Comparison of ENCODE assay signal across 12 cellular contexts in the genomic region with DNA sequence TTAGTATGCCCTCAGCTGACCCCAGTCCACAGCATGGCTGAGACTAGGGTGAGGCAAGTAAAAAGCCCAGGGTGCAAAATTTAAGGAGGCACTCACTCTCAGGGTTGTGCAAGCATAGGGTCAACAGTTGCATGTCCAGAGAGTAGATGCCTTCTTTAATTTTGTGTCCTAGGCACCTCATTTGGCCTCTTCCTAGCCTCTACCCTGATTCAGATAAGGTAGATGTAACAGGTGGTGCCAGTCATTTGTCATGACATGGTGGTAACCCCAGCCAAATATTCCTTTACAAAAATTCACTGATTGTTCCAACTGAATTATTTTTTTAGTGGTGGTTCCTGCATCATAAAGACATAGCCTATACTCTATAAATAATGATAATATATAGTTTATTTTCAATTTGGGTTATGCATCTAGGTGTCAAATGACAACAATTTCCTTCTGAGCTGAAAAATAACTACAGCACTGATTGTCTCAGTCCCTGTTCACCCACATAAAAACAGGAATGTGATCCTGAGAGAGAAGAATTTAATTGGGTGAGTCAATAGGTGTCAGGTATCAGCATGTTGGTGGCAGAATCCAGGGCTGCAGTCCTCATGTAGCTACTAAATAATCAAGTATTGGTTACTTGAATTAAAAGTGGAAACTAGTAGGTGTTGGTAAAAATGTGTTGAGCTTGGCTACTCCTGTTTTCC. TPM values are rescaled to one million over a fixed set of nuclear protein-coding genes. Genes with fewer than 3 reads are reported as not detected.
DNase-seq lines count a peak whose midpoint lies in the region; FAIRE-seq and TF ChIP-seq lines count a peak whose summit lies in the region.
"Had no signal": no experiment of that assay in that cellular context is flagged by ENCODE, and none has a peak within 500 bp of the region (broad histone marks: within the 10 kb centered on the region; RNA-seq: fewer than 3 reads in every experiment).

No MANE protein-coding gene starts in this region.

- H3K4me3 Mint-ChIP-seq in endothelial cell (ENCODE audit: unreplicated experiment), result no peak overlapping the region
- H3K4me3 Mint-ChIP-seq: activated T-cell treated with anti-CD3 and anti-CD28 coated beads, Interleukin-2, amount 50 U/mL, for 72 hours had no signal

- H2BK12ac ChIP-seq in H1 (ENCODE audit: low read depth, low read length), result peak overlapping the region; percentile 30; the same call in 1 of the 2 replicates

- H3K4me3 ChIP-seq in H1 (ENCODE audit: extremely low read depth in 1 of 4, insufficient read depth in 2 of 4, low read depth in 3 of 4, low read length in 4 of 4) (no peak overlapping the region), skeletal muscle tissue (ENCODE audit: low read length in 3 of 3) (peak overlapping the region in 1 of 3 donors; percentile 1)
- H3K4me3 ChIP-seq: ovary had no signal

- H3K36me3 Mint-ChIP-seq in endothelial cell (ENCODE audit: low read depth, unreplicated experiment), result no peaks in the 10 kb centered on the region

- no peak overlapping the region for H2BK120ac ChIP-seq in H1 (replicated peaks; ENCODE audit: low read depth, low read length)

- no peak overlapping the region for H3K27ac Mint-ChIP-seq in endothelial cell (ENCODE audit: unreplicated experiment)
- H3K27ac Mint-ChIP-seq: activated T-cell treated with anti-CD3 and anti-CD28 coated beads, Interleukin-2, amount 50 U/mL, for 72 hours had no signal

- no peaks in the 10 kb centered on the region for H3K27me3 Mint-ChIP-seq in endothelial cell (ENCODE audit: unreplicated experiment)

- POLR2A ChIA-PET in H1 (lab: Charles Lee; ENCODE audit: partially characterized antibody), result interaction anchor here (0.7 to 1.4 kb wide), 2 partner anchors 45 to 82 kb away, joined by 3 to 5 read pairs; no protein-coding TSS in a partner anchor

- H3K18ac ChIP-seq in H1 (ENCODE audit: extremely low read depth, low read length), result no peak overlapping the region

- no peak overlapping the region for H2BK5ac ChIP-seq in H1 (ENCODE audit: low read depth, low read length)

- peaks cover 0 to 11% (median 5%) of the 10 kb centered on the region in 4 experiments; a peak in 5 of 7 replicates for H3K4me1 ChIP-seq in H1 (replicated peaks in 1 of 4; ENCODE audit: control insufficient read depth in 3 of 4, insufficient read depth in 4 of 4, low read length in 3 of 4)
- H3K4me1 ChIP-seq in skeletal muscle tissue (ENCODE audit: control insufficient read depth in 3 of 3, insufficient read depth in 3 of 3, low read length in 3 of 3), result peaks cover 16 to 31% (median 21%) of the 10 kb centered on the region in 3 donors

- DNase-seq in DMS53 (lab: John Stamatoyannopoulos, UW) (peak; percentile 33), DMS53 treated with DMSO at 0.1 percent for 48 hours (lab: John Stamatoyannopoulos, UW; ENCODE audit: unreplicated experiment) (no peak), NCI-H2107 treated with DMSO at 0.1 percent for 48 hours (lab: John Stamatoyannopoulos, UW; ENCODE audit: unreplicated experiment) (peak; percentile 98), H1 (ENCODE audit: low read depth in 1 of 2, low spot score in 2 of 2) (no peak), OCI-M1 (lab: John Stamatoyannopoulos, UW) (no peak), endothelial cell (ENCODE audit: low spot score) (no peak), pons (ENCODE audit: low spot score) (no peak)
- DNase-seq: activated T-cell treated with anti-CD3 and anti-CD28 coated beads, Interleukin-2, amount 50 U/mL, for 72 hours; ovary; Right ventricle myocardium superior had no signal

- no peaks in the 10 kb centered on the region for H4K20me1 ChIP-seq in H1 (replicated peaks in 1 of 2; ENCODE audit: control insufficient read depth in 1 of 2, insufficient read depth in 2 of 2, low read length in 2 of 2)

- H4K91ac ChIP-seq in H1 (replicated peaks; ENCODE audit: insufficient read length, low read length), result no peak overlapping the region

- no peak overlapping the region for H3K56ac ChIP-seq in H1 (replicated peaks; ENCODE audit: insufficient read length, low read depth, low read length)

- 0 out of 4 replicates have a peak overlapping the region, but pooled peaks of 1 of the 2 experiments have one; percentile 22 for H3K4me2 ChIP-seq in H1 (ENCODE audit: insufficient read depth in 1 of 2, low read depth in 2 of 2, low read length in 2 of 2)

- no peaks in the 10 kb centered on the region for H3K4me1 Mint-ChIP-seq in endothelial cell (ENCODE audit: unreplicated experiment)

- no peak for TF ChIP-seq EP300 in H1 (IDR thresholded peaks at IDR 0.05; ENCODE audit: borderline replicate concordance in 1 of 2, low read depth in 2 of 2, low read length in 2 of 2)

- FAIRE-seq in H1 (lab: Jason Lieb, UNC), result no peak

- no peak overlapping the region for H4K5ac ChIP-seq in H1 (ENCODE audit: insufficient read length, low read depth, low read length)

- H3K9ac ChIP-seq in H1 (replicated peaks in 1 of 4; ENCODE audit: extremely low read depth in 1 of 4, low read depth in 3 of 4, low read length in 3 of 4), result no peak overlapping the region
- no peak overlapping the region for H3K9ac ChIP-seq in skeletal muscle tissue (ENCODE audit: low read depth in 1 of 3, low read length in 3 of 3)

- no peaks in the 10 kb centered on the region for H3K79me2 ChIP-seq in H1 (ENCODE audit: control insufficient read depth in 1 of 2, insufficient read depth in 2 of 2, low read length in 2 of 2)

- CTCF ChIA-PET in H1 (lab: Charles Lee; ENCODE audit: partially characterized antibody), result interaction anchor here (1.2 to 1.5 kb wide), 2 partner anchors 451 to 507 kb away, joined by 3 to 5 read pairs; no protein-coding TSS in a partner anchor

- no peak overlapping the region for H3K23ac ChIP-seq in H1 (ENCODE audit: insufficient read length)

- H4K8ac ChIP-seq in H1 (ENCODE audit: extremely low read depth, insufficient read depth, low read length), result no peak overlapping the region

- H3K9me3 Mint-ChIP-seq in endothelial cell (ENCODE audit: unreplicated experiment), result no peaks in the 10 kb centered on the region

- no peaks in the 10 kb centered on the region for H3K36me3 ChIP-seq in H1 (ENCODE audit: control insufficient read depth in 2 of 4, insufficient read depth in 4 of 4, low read length in 3 of 4)
- H3K36me3 ChIP-seq in skeletal muscle tissue (ENCODE audit: control insufficient read depth in 3 of 3, insufficient read depth in 3 of 3, low read length in 3 of 3), result no peaks in the 10 kb centered on the region
- H3K36me3 ChIP-seq: ovary had no signal

- H3K27me3 ChIP-seq in H1 (replicated peaks in 1 of 4; ENCODE audit: control insufficient read depth in 3 of 4, extremely low read depth in 1 of 4, insufficient read depth in 3 of 4, low read length in 3 of 4) (no peaks in the 10 kb centered on the region), skeletal muscle tissue (ENCODE audit: control insufficient read depth in 3 of 3, insufficient read depth in 3 of 3, low read length in 3 of 3) (no peaks in the 10 kb centered on the region)
- H3K27me3 ChIP-seq: ovary had no signal

- TF ChIP-seq CTCF in H1 (IDR thresholded peaks at IDR 0.05; ENCODE audit: control extremely low read depth in 1 of 3, insufficient read depth in 1 of 3, low read depth in 1 of 3, low read length in 3 of 3) (no peak), endothelial cell (IDR thresholded peaks at IDR 0.05; ENCODE audit: unreplicated experiment) (no peak)

- H3K9me3 ChIP-seq in H1 (ENCODE audit: insufficient read depth in 2 of 2, low read depth in 1 of 2, low read length in 1 of 2) (no peaks in the 10 kb centered on the region), skeletal muscle tissue (ENCODE audit: control insufficient read depth in 3 of 3, low read length in 3 of 3) (no peaks in the 10 kb centered on the region)
- H3K9me3 ChIP-seq: ovary had no signal

- no peak overlapping the region for H2AK5ac ChIP-seq in H1 (ENCODE audit: low read depth, low read length)

- no peak for TF ChIP-seq POLR2A in H1 (IDR thresholded peaks at IDR 0.05; ENCODE audit: control extremely low read depth in 1 of 2, low read depth in 2 of 2, low read length in 2 of 2)

- no peaks in the 10 kb centered on the region for H3K23me2 ChIP-seq in H1 (ENCODE audit: low read depth, low read length)

- H3K79me1 ChIP-seq in H1 (ENCODE audit: low read depth, low read length), result no peaks in the 10 kb centered on the region

- no peak overlapping the region for H3K27ac ChIP-seq in H1 (ENCODE audit: low read depth, low read length)
- peak overlapping the region; percentile 59 for H3K27ac ChIP-seq in skeletal muscle tissue (ENCODE audit: low read depth, low read length)
- H3K27ac ChIP-seq: 22Rv1, ovary had no signal

- TF ChIP-seq RAD21 in H1 (IDR thresholded peaks at IDR 0.05 in 1 of 2, conservative IDR thresholded peaks at IDR 0.05 in 1 of 2; ENCODE audit: low read depth in 2 of 2, low read length in 2 of 2), result no peak

- no peak overlapping the region for H3K4ac ChIP-seq in H1 (replicated peaks; ENCODE audit: insufficient read length, low read depth, low read length)

- H3K14ac ChIP-seq in H1 (ENCODE audit: insufficient read length), result no peak overlapping the region

- no peak overlapping the region for H2AFZ ChIP-seq in H1 (ENCODE audit: low read length)

- H2BK20ac ChIP-seq in H1 (ENCODE audit: low read length), result no peak overlapping the region

- no peak overlapping the region for H2BK15ac ChIP-seq in H1 (ENCODE audit: low read length)

TF ChIP-seq in H1, 55 proteins besides CTCF, POLR2A, EP300 and RAD21 (continues in another document):
- TF ChIP-seq CHD2 (IDR thresholded peaks at IDR 0.05; ENCODE audit: low read length), result no peak
- TF ChIP-seq, protein P1, sequence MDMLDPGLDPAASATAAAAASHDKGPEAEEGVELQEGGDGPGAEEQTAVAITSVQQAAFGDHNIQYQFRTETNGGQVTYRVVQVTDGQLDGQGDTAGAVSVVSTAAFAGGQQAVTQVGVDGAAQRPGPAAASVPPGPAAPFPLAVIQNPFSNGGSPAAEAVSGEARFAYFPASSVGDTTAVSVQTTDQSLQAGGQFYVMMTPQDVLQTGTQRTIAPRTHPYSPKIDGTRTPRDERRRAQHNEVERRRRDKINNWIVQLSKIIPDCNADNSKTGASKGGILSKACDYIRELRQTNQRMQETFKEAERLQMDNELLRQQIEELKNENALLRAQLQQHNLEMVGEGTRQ (IDR thresholded peaks at IDR 0.05; ENCODE audit: low read length), result no peak
- no peak for TF ChIP-seq RFX5 (IDR thresholded peaks at IDR 0.05; ENCODE audit: borderline replicate concordance, low read depth, low read length)
- no peak for TF ChIP-seq TCF12 (IDR thresholded peaks at IDR 0.05; ENCODE audit: low read depth, low read length)
- TF ChIP-seq TEAD4 (IDR thresholded peaks at IDR 0.05; ENCODE audit: low read depth, low read length), result peak; percentile 86

RNA-seq across cellular contexts. Expression of gene TIPARP, which starts 44.2 kb away (rescaled TPM):
- total RNA-seq in H1 (2021; fragmentation: NEBNext Ultra II Directional; extraction: Animal tissue kit (Norgen Biotek cat#: 25700)), result 5.5 and 5.8 TPM in 2 replicates
- 0.61 and 1.6 TPM in 2 replicates for polyA plus RNA-seq in H1 (2011; rRNA removed)
- 1.0 TPM for polyA plus RNA-seq in H1 (2011; cell fraction: cytosol; rRNA removed)
- 1.2 TPM for polyA plus RNA-seq in H1 (2011; cell fraction: nucleus; rRNA removed)
- 1.8 to 4.1 TPM (median 2.2 TPM) in 4 replicates for polyA plus RNA-seq in H1 (2012, experiment 1 of 2)
- polyA plus RNA-seq in H1 (2012, experiment 2 of 2), result 0.38 TPM
- polyA plus RNA-seq in H1 (2013, experiment 1 of 2), result 3.0 TPM
- polyA plus RNA-seq in H1 (2013, experiment 2 of 2), result 2.8 TPM
- polyA minus RNA-seq in H1 (2011; rRNA and poly(A)+ RNA removed), result 3.2 and 5.0 TPM in 2 replicates
- 2.2 TPM for polyA minus RNA-seq in H1 (2011; cell fraction: cytosol; rRNA and poly(A)+ RNA removed)
- polyA minus RNA-seq in H1 (2011; cell fraction: nucleus; rRNA and poly(A)+ RNA removed), result 13.3 TPM
- 15.7 TPM for total RNA-seq in skeletal muscle tissue
- 8.9 TPM for total RNA-seq in endothelial cell (ENCODE audit: unreplicated experiment)

Comparison
In these comparisons a context has a peak if more than half of its experiments do, and no peak if none do; other contexts are left out.
1. DNase-seq: peak in DMS53 (single experiment) and NCI-H2107 treated with DMSO at 0.1 percent for 48 hours (single experiment); none in DMS53 treated with DMSO at 0.1 percent for 48 hours (single experiment), H1 (0 of 2), OCI-M1 (single experiment), endothelial cell (single experiment) and pons (single experiment).